2 cellular contexts compared by ENCODE assay signal in the genomic region with DNA sequence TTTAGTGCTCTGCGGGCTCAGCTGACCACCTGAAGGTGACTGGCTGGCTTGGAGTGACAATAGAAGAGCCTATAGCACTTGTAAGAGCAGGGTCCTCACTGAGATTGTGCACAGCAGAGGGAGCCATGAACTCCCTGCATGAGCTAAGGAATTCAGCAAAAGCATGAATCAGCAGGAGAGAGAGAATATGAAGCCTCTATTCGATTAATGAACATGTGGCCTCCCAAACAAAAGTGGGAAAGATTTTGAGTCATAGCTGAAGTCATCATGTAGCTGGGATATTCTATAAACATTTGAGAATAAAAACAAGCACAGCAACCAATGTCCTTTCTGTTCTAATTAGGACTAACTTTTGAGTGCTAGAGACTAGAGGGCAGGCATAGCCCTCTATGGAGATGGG.
TF ChIP-seq lines count a peak whose summit lies in the region.

No MANE protein-coding gene starts in this region.

TF ChIP-seq in A549, 52 proteins besides CTCF, POLR2A, EP300 and RAD21 (continued from another document):
- TF ChIP-seq, protein P1, sequence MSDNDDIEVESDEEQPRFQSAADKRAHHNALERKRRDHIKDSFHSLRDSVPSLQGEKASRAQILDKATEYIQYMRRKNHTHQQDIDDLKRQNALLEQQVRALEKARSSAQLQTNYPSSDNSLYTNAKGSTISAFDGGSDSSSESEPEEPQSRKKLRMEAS (IDR thresholded peaks at IDR 0.05) = peak; percentile 66
- peak; percentile 19 for TF ChIP-seq MAFK (IDR thresholded peaks at IDR 0.05; ENCODE audit: partially characterized antibody)
- TF ChIP-seq, protein P2, sequence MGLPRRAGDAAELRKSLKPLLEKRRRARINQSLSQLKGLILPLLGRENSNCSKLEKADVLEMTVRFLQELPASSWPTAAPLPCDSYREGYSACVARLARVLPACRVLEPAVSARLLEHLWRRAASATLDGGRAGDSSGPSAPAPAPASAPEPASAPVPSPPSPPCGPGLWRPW (IDR thresholded peaks at IDR 0.05) = no peak
- 0 out of 3 replicates have a peak, but pooled peaks have one; percentile 17 for TF ChIP-seq SMC3 (IDR thresholded peaks at IDR 0.05)
- peak; percentile 46; the same call in 1 of the 2 replicates for TF ChIP-seq FOSL2 (IDR thresholded peaks at IDR 0.05)
- peak; percentile 67 for TF ChIP-seq FOSL2 (CRISPR knock-in tag; IDR thresholded peaks at IDR 0.05)
- no peak for TF ChIP-seq CBX8 (IDR thresholded peaks at IDR 0.05)

TF ChIP-seq in WTC11, 78 proteins besides CTCF, POLR2A, EP300 and RAD21 (continued from another document):
- TF ChIP-seq, protein P3, sequence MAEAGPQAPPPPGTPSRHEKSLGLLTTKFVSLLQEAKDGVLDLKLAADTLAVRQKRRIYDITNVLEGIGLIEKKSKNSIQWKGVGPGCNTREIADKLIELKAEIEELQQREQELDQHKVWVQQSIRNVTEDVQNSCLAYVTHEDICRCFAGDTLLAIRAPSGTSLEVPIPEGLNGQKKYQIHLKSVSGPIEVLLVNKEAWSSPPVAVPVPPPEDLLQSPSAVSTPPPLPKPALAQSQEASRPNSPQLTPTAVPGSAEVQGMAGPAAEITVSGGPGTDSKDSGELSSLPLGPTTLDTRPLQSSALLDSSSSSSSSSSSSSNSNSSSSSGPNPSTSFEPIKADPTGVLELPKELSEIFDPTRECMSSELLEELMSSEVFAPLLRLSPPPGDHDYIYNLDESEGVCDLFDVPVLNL (CRISPR knock-in tag; IDR thresholded peaks at IDR 0.05; ENCODE audit: borderline replicate concordance, low read depth) = no peak
- TF ChIP-seq JAZF1 (CRISPR knock-in tag; IDR thresholded peaks at IDR 0.05) (no peak), TP53 (CRISPR knock-in tag; IDR thresholded peaks at IDR 0.05) (no peak), SMAD4 (CRISPR knock-in tag; IDR thresholded peaks at IDR 0.05) (no peak), ZNF423 (CRISPR knock-in tag; IDR thresholded peaks at IDR 0.05) (no peak)
- TF ChIP-seq, protein P4, sequence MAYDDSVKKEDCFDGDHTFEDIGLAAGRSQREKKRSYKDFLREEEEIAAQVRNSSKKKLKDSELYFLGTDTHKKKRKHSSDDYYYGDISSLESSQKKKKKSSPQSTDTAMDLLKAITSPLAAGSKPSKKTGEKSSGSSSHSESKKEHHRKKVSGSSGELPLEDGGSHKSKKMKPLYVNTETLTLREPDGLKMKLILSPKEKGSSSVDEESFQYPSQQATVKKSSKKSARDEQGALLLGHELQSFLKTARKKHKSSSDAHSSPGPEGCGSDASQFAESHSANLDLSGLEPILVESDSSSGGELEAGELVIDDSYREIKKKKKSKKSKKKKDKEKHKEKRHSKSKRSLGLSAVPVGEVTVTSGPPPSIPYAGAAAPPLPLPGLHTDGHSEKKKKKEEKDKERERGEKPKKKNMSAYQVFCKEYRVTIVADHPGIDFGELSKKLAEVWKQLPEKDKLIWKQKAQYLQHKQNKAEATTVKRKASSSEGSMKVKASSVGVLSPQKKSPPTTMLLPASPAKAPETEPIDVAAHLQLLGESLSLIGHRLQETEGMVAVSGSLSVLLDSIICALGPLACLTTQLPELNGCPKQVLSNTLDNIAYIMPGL (CRISPR knock-in tag; IDR thresholded peaks at IDR 0.05) = no peak
- TF ChIP-seq, protein P5, sequence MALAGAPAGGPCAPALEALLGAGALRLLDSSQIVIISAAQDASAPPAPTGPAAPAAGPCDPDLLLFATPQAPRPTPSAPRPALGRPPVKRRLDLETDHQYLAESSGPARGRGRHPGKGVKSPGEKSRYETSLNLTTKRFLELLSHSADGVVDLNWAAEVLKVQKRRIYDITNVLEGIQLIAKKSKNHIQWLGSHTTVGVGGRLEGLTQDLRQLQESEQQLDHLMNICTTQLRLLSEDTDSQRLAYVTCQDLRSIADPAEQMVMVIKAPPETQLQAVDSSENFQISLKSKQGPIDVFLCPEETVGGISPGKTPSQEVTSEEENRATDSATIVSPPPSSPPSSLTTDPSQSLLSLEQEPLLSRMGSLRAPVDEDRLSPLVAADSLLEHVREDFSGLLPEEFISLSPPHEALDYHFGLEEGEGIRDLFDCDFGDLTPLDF (CRISPR knock-in tag; IDR thresholded peaks at IDR 0.05) = no peak
- TF ChIP-seq, protein P6, sequence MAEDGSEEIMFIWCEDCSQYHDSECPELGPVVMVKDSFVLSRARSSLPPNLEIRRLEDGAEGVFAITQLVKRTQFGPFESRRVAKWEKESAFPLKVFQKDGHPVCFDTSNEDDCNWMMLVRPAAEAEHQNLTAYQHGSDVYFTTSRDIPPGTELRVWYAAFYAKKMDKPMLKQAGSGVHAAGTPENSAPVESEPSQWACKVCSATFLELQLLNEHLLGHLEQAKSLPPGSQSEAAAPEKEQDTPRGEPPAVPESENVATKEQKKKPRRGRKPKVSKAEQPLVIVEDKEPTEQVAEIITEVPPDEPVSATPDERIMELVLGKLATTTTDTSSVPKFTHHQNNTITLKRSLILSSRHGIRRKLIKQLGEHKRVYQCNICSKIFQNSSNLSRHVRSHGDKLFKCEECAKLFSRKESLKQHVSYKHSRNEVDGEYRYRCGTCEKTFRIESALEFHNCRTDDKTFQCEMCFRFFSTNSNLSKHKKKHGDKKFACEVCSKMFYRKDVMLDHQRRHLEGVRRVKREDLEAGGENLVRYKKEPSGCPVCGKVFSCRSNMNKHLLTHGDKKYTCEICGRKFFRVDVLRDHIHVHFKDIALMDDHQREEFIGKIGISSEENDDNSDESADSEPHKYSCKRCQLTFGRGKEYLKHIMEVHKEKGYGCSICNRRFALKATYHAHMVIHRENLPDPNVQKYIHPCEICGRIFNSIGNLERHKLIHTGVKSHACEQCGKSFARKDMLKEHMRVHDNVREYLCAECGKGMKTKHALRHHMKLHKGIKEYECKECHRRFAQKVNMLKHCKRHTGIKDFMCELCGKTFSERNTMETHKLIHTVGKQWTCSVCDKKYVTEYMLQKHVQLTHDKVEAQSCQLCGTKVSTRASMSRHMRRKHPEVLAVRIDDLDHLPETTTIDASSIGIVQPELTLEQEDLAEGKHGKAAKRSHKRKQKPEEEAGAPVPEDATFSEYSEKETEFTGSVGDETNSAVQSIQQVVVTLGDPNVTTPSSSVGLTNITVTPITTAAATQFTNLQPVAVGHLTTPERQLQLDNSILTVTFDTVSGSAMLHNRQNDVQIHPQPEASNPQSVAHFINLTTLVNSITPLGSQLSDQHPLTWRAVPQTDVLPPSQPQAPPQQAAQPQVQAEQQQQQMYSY (CRISPR knock-in tag; IDR thresholded peaks at IDR 0.05) = no peak
TF ChIP-seq in WTC11: peak in this region for 0.
